36 cellular contexts compared by ENCODE assay signal in genomic region chr18:35755369-35755768, GRCh38.
"Had no signal": no experiment of that assay in that cellular context is flagged by ENCODE, and none has a peak within 500 bp of the region (broad histone marks: within the 10 kb centered on the region; RNA-seq: fewer than 3 reads in every experiment).

No MANE protein-coding gene starts in this region.

- H3K27me3 ChIP-seq: body of pancreas, esophagus squamous epithelium, gastroesophageal sphincter, heart right ventricle had no signal

- DNase-seq: activated B cell treated with CpG ODN at 0.5 μM for 24 hours; activated CD4-positive, alpha-beta T cell treated with anti-CD3 and anti-CD28 coated beads for 48 hours; activated CD4-positive, alpha-beta T cell treated with anti-CD3 and anti-CD28 coated beads, Interleukin-2, amount 50 U/mL, for 1 hour; activated CD4-positive, alpha-beta T cell treated with anti-CD3 and anti-CD28 coated beads, Interleukin-2, amount 50 U/mL, for 48 hours; activated CD8-positive, alpha-beta memory T cell treated with anti-CD3 and anti-CD28 coated beads for 24 hours; activated CD8-positive, alpha-beta T cell treated with anti-CD3 and anti-CD28 coated beads for 36 hours; activated effector memory CD4-positive, alpha-beta T cell treated with anti-CD3 and anti-CD28 coated beads, Interleukin-2, amount 50 U/mL, for 16 hours; activated naive CD4-positive, alpha-beta T cell treated with anti-CD3 and anti-CD28 coated beads for 36 hours; activated naive CD8-positive, alpha-beta T cell treated with anti-CD3 and anti-CD28 coated beads for 36 hours; activated naive CD8-positive, alpha-beta T cell treated with anti-CD3 and anti-CD28 coated beads, Interleukin-2, amount 50 U/mL, for 24 hours; activated T-cell treated with anti-CD3 and anti-CD28 coated beads, Interleukin-2, amount 50 U/mL, for 1 hour; activated T-cell treated with anti-CD3 and anti-CD28 coated beads, Interleukin-2, amount 50 U/mL, for 48 hours; adrenal gland; amygdala; aorta; body of pancreas; caudate nucleus; cortex of kidney; dermis blood vessel endothelial cell; effector CD8-positive, alpha-beta T cell; esophagus squamous epithelium; foreskin melanocyte; heart right ventricle; T-helper 17 cell; T1000; WERI-Rb-1 had no signal

- H3K27ac ChIP-seq: adrenal gland, body of pancreas, epithelial cell of prostate, esophagus squamous epithelium, gastroesophageal sphincter, heart right ventricle, WERI-Rb-1 had no signal

- H3K27ac Mint-ChIP-seq: activated B cell treated with CpG ODN at 0.5 μM for 24 hours; activated CD8-positive, alpha-beta T cell treated with anti-CD3 and anti-CD28 coated beads for 36 hours; activated naive CD4-positive, alpha-beta T cell treated with anti-CD3 and anti-CD28 coated beads for 36 hours; activated naive CD4-positive, alpha-beta T cell treated with anti-CD3 and anti-CD28 coated beads, Interleukin-2, amount 50 U/mL, for 24 hours; activated naive CD8-positive, alpha-beta T cell treated with anti-CD3 and anti-CD28 coated beads for 36 hours; activated naive CD8-positive, alpha-beta T cell treated with anti-CD3 and anti-CD28 coated beads, Interleukin-2, amount 50 U/mL, for 24 hours; activated T-helper 1 cell treated with anti-CD3 and anti-CD28 coated beads, Interleukin-12 subunit alpha, Interleukin-12 subunit beta, Interleukin-2, Interleukin-4 antibody, amounts not matched to agents 30 ng/mL and 10 ng/mL and 1 ng/mL, durations not matched to agents 14 hours and 24 hours and 36 hours; activated T-helper 2 cell treated with anti-CD3 and anti-CD28 coated beads, Interferon-gamma antibody, Interleukin-2, Interleukin-4, amounts not matched to agents 10 μg/mL and 5 μg/mL and 100 μg/mL, durations not matched to agents 14 hours and 24 hours and 36 hours; T-helper 17 cell; T-helper 2 cell treated with Interferon-gamma antibody and Interleukin-4, amounts not matched to agents 5 μg/mL and 100 μg/mL, for 36 hours had no signal

- FAIRE-seq: colon, endometrium, endothelial cell of umbilical vein had no signal

- H3K4me3 ChIP-seq: adrenal gland, body of pancreas, esophagus squamous epithelium, gastroesophageal sphincter, heart right ventricle had no signal

- H3K9me3 Mint-ChIP-seq: activated naive CD4-positive, alpha-beta T cell treated with anti-CD3 and anti-CD28 coated beads for 36 hours; activated naive CD4-positive, alpha-beta T cell treated with anti-CD3 and anti-CD28 coated beads, Interleukin-2, amount 50 U/mL, for 24 hours; activated naive CD8-positive, alpha-beta T cell treated with anti-CD3 and anti-CD28 coated beads for 36 hours; activated naive CD8-positive, alpha-beta T cell treated with anti-CD3 and anti-CD28 coated beads, Interleukin-2, amount 50 U/mL, for 24 hours; activated T-helper 1 cell treated with anti-CD3 and anti-CD28 coated beads, Interleukin-12 subunit alpha, Interleukin-12 subunit beta, Interleukin-2, Interleukin-4 antibody, amounts not matched to agents 30 ng/mL and 10 ng/mL and 1 ng/mL, durations not matched to agents 14 hours and 24 hours and 36 hours; activated T-helper 2 cell treated with anti-CD3 and anti-CD28 coated beads, Interferon-gamma antibody, Interleukin-2, Interleukin-4, amounts not matched to agents 10 μg/mL and 5 μg/mL and 100 μg/mL, durations not matched to agents 14 hours and 24 hours and 36 hours; T-helper 2 cell treated with Interferon-gamma antibody and Interleukin-4, amounts not matched to agents 5 μg/mL and 100 μg/mL, for 36 hours had no signal

- ATAC-seq: activated CD4-positive, CD25-positive, alpha-beta regulatory T cell treated with anti-CD3 and anti-CD28 coated beads, Interleukin-2, amount 50 U/mL, for 24 hours; activated CD8-positive, alpha-beta T cell treated with anti-CD3 and anti-CD28 coated beads for 36 hours; activated naive CD8-positive, alpha-beta T cell treated with anti-CD3 and anti-CD28 coated beads, Interleukin-2, amount 50 U/mL, for 24 hours; body of pancreas; gastroesophageal sphincter; T-helper 17 cell had no signal

- H3K4me3 Mint-ChIP-seq: activated B cell treated with CpG ODN at 0.5 μM for 24 hours; activated CD8-positive, alpha-beta T cell treated with anti-CD3 and anti-CD28 coated beads for 36 hours; activated naive CD4-positive, alpha-beta T cell treated with anti-CD3 and anti-CD28 coated beads for 36 hours; activated naive CD4-positive, alpha-beta T cell treated with anti-CD3 and anti-CD28 coated beads, Interleukin-2, amount 50 U/mL, for 24 hours; activated naive CD8-positive, alpha-beta T cell treated with anti-CD3 and anti-CD28 coated beads for 36 hours; activated naive CD8-positive, alpha-beta T cell treated with anti-CD3 and anti-CD28 coated beads, Interleukin-2, amount 50 U/mL, for 24 hours; activated T-helper 1 cell treated with anti-CD3 and anti-CD28 coated beads, Interleukin-12 subunit alpha, Interleukin-12 subunit beta, Interleukin-2, Interleukin-4 antibody, amounts not matched to agents 30 ng/mL and 10 ng/mL and 1 ng/mL, durations not matched to agents 14 hours and 24 hours and 36 hours; T-helper 17 cell; T-helper 2 cell treated with Interferon-gamma antibody and Interleukin-4, amounts not matched to agents 5 μg/mL and 100 μg/mL, for 36 hours had no signal

- H3K9me3 ChIP-seq: adrenal gland, body of pancreas, esophagus squamous epithelium, gastroesophageal sphincter had no signal

- H3K4me1 ChIP-seq: adrenal gland, body of pancreas, heart right ventricle had no signal

- H3K36me3 ChIP-seq: adrenal gland, esophagus squamous epithelium, gastroesophageal sphincter, heart right ventricle, WERI-Rb-1 had no signal

- H3K36me3 Mint-ChIP-seq: activated naive CD8-positive, alpha-beta T cell treated with anti-CD3 and anti-CD28 coated beads for 36 hours had no signal

- H3K4me1 Mint-ChIP-seq: activated naive CD4-positive, alpha-beta T cell treated with anti-CD3 and anti-CD28 coated beads, Interleukin-2, amount 50 U/mL, for 24 hours; activated naive CD8-positive, alpha-beta T cell treated with anti-CD3 and anti-CD28 coated beads for 36 hours; activated naive CD8-positive, alpha-beta T cell treated with anti-CD3 and anti-CD28 coated beads, Interleukin-2, amount 50 U/mL, for 24 hours had no signal
